In the genomic region with DNA sequence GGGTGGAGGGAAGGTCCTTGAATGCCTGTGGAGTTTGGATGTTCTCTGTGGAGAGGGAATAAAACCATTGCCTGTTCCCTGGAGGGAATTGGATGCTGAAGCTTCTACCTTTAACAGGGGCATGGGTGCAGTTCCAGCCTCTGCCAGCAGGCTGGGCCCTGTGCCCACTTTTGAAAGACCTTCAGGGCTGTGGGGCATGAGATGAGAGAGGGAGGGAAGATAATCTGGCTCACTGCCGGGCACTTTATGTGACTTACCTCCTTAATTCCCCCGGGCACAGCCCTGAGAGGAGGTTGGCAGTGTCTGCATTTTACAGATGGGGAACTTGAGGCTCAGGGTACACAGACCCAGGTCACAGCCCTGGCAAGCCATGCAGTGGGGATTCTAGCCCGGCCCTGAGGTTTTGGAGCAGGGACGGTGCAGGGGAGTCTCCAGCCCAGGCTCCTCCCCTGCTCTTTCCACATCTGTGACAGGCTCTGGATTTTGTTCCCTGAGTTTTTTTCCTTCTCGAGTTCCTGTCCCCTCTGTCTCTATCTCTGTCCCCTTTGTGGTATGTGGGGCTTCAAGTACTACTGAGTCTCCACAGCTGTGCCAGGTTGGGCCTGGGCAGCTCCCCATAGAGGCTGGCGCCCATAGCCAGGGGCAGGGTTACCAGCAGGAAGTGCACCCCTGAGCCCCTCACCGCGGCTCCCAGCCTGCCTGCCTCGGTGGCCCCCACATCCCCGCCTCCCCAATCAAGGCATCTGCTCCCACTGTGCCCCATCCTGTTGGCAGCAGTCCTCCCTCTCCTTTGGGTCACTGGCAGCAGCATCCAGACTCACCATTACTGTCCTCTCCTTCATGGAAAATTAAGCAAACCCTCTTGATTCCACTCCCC, we compare ENCODE assay signal across 8 cellular contexts. TPM values are rescaled to one million over a fixed set of nuclear protein-coding genes. Genes with fewer than 3 reads are reported as not detected.
DNase-seq lines count a peak whose midpoint lies in the region; ATAC-seq, FAIRE-seq and TF ChIP-seq lines count a peak whose summit lies in the region.

No MANE protein-coding gene starts in this region.

- no peak; a peak in 1 of 4 replicates for TF ChIP-seq EP300 in HepG2 (IDR thresholded peaks at IDR 0.05; ENCODE audit: low read depth in 2 of 2, low read length in 2 of 2)
- no peak for TF ChIP-seq EP300 in HepG2 (CRISPR knock-in tag; IDR thresholded peaks at IDR 0.05; ENCODE audit: borderline replicate concordance)

- WGBS in HepG2 (ENCODE audit: low lambda C conversion rate): 15% methylated on average over 6 of the region's 10 CpGs

- peak overlapping the region; percentile 73 for H2AFZ ChIP-seq in HepG2 (ENCODE audit: low read length)

- H3K4me2 ChIP-seq in HepG2 (ENCODE audit: low read depth, low read length): peak overlapping the region; percentile 95

- in situ Hi-C loops in HepG2 (cut with HindIII; ENCODE audit: extremely low pct_ligation_motif_present, low pct_unique_long_range_greater_than_20kb): loop anchor here (5.0 to 10.0 kb wide), 2 partner anchors 76 to 119 kb away; a partner anchor contains a TSS

- peak; percentile 74 for FAIRE-seq in HepG2 (lab: Jason Lieb, UNC)

- CTCF ChIA-PET in HepG2 (lab: Yijun Ruan, JAX; ENCODE audit: low intra/inter-chr PET ratio, low total read pairs): interaction anchor here (1.1 to 2.8 kb wide), 4 partner anchors 14 to 351 kb away, joined by 3 to 13 read pairs (median 6); a partner anchor contains a TSS

- H3K4me1 ChIP-seq in colonic mucosa: no peaks in the 10 kb centered on the region
- H3K4me1 ChIP-seq in HepG2 (ENCODE audit: insufficient read depth, low read length): peaks cover 35% of the 10 kb centered on the region

- intact Hi-C loops in colonic mucosa (cut with DNase I) (loop anchor here (2.0 kb wide), 1 partner anchor 120 kb away; no protein-coding TSS in a partner anchor), HepG2 (cut with micrococcal nuclease; ENCODE audit: unreplicated experiment) (loop anchor here (2.0 to 5.0 kb wide), 2 partner anchors 164 to 350 kb away; no protein-coding TSS in a partner anchor)

- H3K27ac ChIP-seq in colonic mucosa: no peak overlapping the region
- H3K27ac ChIP-seq in HepG2 (ENCODE audit: extremely low read length, insufficient read depth, low read length): no peak overlapping the region

- H3K4me3 ChIP-seq in colonic mucosa (no peak overlapping the region), HepG2 (replicated peaks in 1 of 3; ENCODE audit: insufficient read depth in 1 of 3, low read depth in 2 of 3, low read length in 3 of 3) (peak overlapping the region; percentile 5 to 70 (median 42))

- POLR2A ChIA-PET in HepG2 (lab: Yijun Ruan, JAX): interaction anchor here (0.6 to 1.4 kb wide), 2 partner anchors 28 to 85 kb away, joined by 3 to 4 read pairs; a partner anchor contains a TSS

- TF ChIP-seq RAD21 in HepG2 (CRISPR knock-in tag; IDR thresholded peaks at IDR 0.05): peak; percentile 86

- H3K27me3 ChIP-seq in colonic mucosa (no peaks in the 10 kb centered on the region), HepG2 (ENCODE audit: control insufficient read depth in 1 of 2, insufficient read depth in 2 of 2, low read length in 2 of 2) (peaks cover 0 to 3% of the 10 kb centered on the region in 2 experiments; a peak in 1 of 5 replicates)

- H3K36me3 ChIP-seq in colonic mucosa: no peaks in the 10 kb centered on the region
- H3K36me3 ChIP-seq in HepG2 (replicated peaks in 1 of 2; ENCODE audit: control insufficient read depth in 1 of 2, insufficient read depth in 2 of 2, low read length in 2 of 2): no peaks in the 10 kb centered on the region

- ATAC-seq in HG03196 (IDR thresholded peaks at IDR 0.05; ENCODE audit: unreplicated experiment) (peak; percentile 69), HepG2 (peak; percentile 86), GM19397 (IDR thresholded peaks at IDR 0.05; ENCODE audit: unreplicated experiment) (no peak)

- DNase-seq in GM03348 (ENCODE audit: low spot score) (peak; percentile 90), NCI-H524 (lab: John Stamatoyannopoulos, UW) (peak; percentile 85 to 92), colonic mucosa (peak; percentile 92), HepG2 (ENCODE audit: low spot score) (peak; percentile 69)
- peak; percentile 90 for DNase-seq in activated CD4-positive, alpha-beta T cell treated with anti-CD3 and anti-CD28 coated beads for 48 hours
- DNase-seq in stimulated activated CD4-positive, alpha-beta T cell treated with anti-CD3 and anti-CD28 coated beads, Interleukin-4, amount 100 ng/mL, for 48 hours (ENCODE audit: low read depth in 2 of 2): peak; percentile 79 to 80

- no peaks in the 10 kb centered on the region for H4K20me1 ChIP-seq in HepG2 (ENCODE audit: insufficient read depth, low read length)

- H3K9me3 ChIP-seq in colonic mucosa (no peaks in the 10 kb centered on the region), HepG2 (ENCODE audit: low read length) (no peaks in the 10 kb centered on the region)

- peak overlapping the region in 1 of 2 donors; percentile 27 for H3K9ac ChIP-seq in colonic mucosa (ENCODE audit: low read depth in 2 of 2, low read length in 2 of 2)
- H3K9ac ChIP-seq in HepG2 (ENCODE audit: insufficient read depth, low read depth, low read length): peak overlapping the region; percentile 25; the same call in 1 of the 2 replicates

- peak; percentile 99 for TF ChIP-seq CTCF in colonic mucosa (IDR thresholded peaks at IDR 0.05)
- peak; percentile 96 for TF ChIP-seq CTCF in HepG2 (CRISPR knock-in tag; IDR thresholded peaks at IDR 0.05)

- H3K79me2 ChIP-seq in HepG2 (ENCODE audit: insufficient read depth, low read length): no peaks in the 10 kb centered on the region

- BruUV-seq in HepG2 (replicated peaks; lab: Mats Ljungman, UMichigan): no TSS peak

- no peak for TF ChIP-seq POLR2A in HepG2 (IDR thresholded peaks at IDR 0.05; ENCODE audit: insufficient read depth in 1 of 2, low read depth in 2 of 2, low read length in 2 of 2)

RNA-seq across cellular contexts. Expression of a gene that starts 14.0 kb away (rescaled TPM):
- 10 to 100 TPM in 1 of 2 donors, 1 to 10 TPM in 1; 6.8 to 12.6 TPM for total RNA-seq in colonic mucosa
- 0.38 and 0.46 TPM in 2 replicates for total RNA-seq in HepG2 (2016; rRNA removed; fragmentation: Illumina TruSeq; extraction: Trizol)
- total RNA-seq in HepG2 (2016; cell fraction: cytosol; rRNA removed; fragmentation: Illumina TruSeq; extraction: Trizol; ENCODE audit: low read depth): not detected in 2 replicates
- total RNA-seq in HepG2 (2016; cell fraction: insoluble cytoplasmic fraction; rRNA removed; fragmentation: Illumina TruSeq; extraction: Trizol): 0.52 and 0.74 TPM in 2 replicates
- total RNA-seq in HepG2 (2016; cell fraction: membrane; rRNA removed; fragmentation: Illumina TruSeq; extraction: Trizol): 0.28 and 0.31 TPM in 2 replicates
- 0.25 and 0.43 TPM in 2 replicates for total RNA-seq in HepG2 (2016; cell fraction: nucleus; rRNA removed; fragmentation: Illumina TruSeq; extraction: Trizol)
- polyA plus RNA-seq in HepG2 (2011; rRNA removed): 1.2 and 1.5 TPM in 2 replicates
- polyA plus RNA-seq in HepG2 (2011; cell fraction: cytosol; rRNA removed): 0.77 and 0.78 TPM in 2 replicates
- polyA plus RNA-seq in HepG2 (2011; cell fraction: nucleus; rRNA removed): 1.5 and 1.7 TPM in 2 replicates
- polyA plus RNA-seq in HepG2 (2012): 0.43 and 0.49 TPM in 2 replicates
- 0.17 and 0.21 TPM in 2 replicates for polyA plus RNA-seq in HepG2 (2016; cell fraction: cytosol; fragmentation: Illumina TruSeq; extraction: Trizol; ENCODE audit: low read depth)
- polyA plus RNA-seq in HepG2 (2016; cell fraction: insoluble cytoplasmic fraction; fragmentation: Illumina TruSeq; extraction: Trizol; ENCODE audit: low read depth): 0.22 and 0.42 TPM in 2 replicates
- polyA plus RNA-seq in HepG2 (2016; cell fraction: membrane; fragmentation: Illumina TruSeq; extraction: Trizol; ENCODE audit: low read depth): not detected in 2 replicates
- polyA plus RNA-seq in HepG2 (2016; cell fraction: nucleus; fragmentation: Illumina TruSeq; extraction: Trizol; ENCODE audit: insufficient read depth, low read depth): 0.95 and 2.0 TPM in 2 replicates
- 1.1 and 4.7 TPM in 2 replicates for polyA minus RNA-seq in HepG2 (2011; rRNA and poly(A)+ RNA removed; ENCODE audit: low replicate concordance)
- polyA minus RNA-seq in HepG2 (2011; cell fraction: cytosol; rRNA and poly(A)+ RNA removed): 0.89 and 1.1 TPM in 2 replicates
- polyA minus RNA-seq in HepG2 (2011; cell fraction: nucleus; rRNA and poly(A)+ RNA removed): 1.4 and 2.4 TPM in 2 replicates

RNA-seq across cellular contexts. Expression of a gene that starts 27.7 kb away (rescaled TPM):
- 10 to 100 TPM; 31.8 to 39.2 TPM for total RNA-seq in colonic mucosa
- total RNA-seq in HepG2 (2016; rRNA removed; fragmentation: Illumina TruSeq; extraction: Trizol): 62.2 and 98.1 TPM in 2 replicates
- 12.8 and 14.3 TPM in 2 replicates for total RNA-seq in HepG2 (2016; cell fraction: cytosol; rRNA removed; fragmentation: Illumina TruSeq; extraction: Trizol; ENCODE audit: low read depth)
- total RNA-seq in HepG2 (2016; cell fraction: insoluble cytoplasmic fraction; rRNA removed; fragmentation: Illumina TruSeq; extraction: Trizol): 62.7 and 98.4 TPM in 2 replicates
- total RNA-seq in HepG2 (2016; cell fraction: membrane; rRNA removed; fragmentation: Illumina TruSeq; extraction: Trizol): 39.3 and 40.1 TPM in 2 replicates
- 25.9 and 28.7 TPM in 2 replicates for total RNA-seq in HepG2 (2016; cell fraction: nucleus; rRNA removed; fragmentation: Illumina TruSeq; extraction: Trizol)
- polyA plus RNA-seq in HepG2 (2011; rRNA removed): 35.5 and 38.3 TPM in 2 replicates
- polyA plus RNA-seq in HepG2 (2011; cell fraction: cytosol; rRNA removed): 30.3 and 33.6 TPM in 2 replicates
- polyA plus RNA-seq in HepG2 (2011; cell fraction: nucleus; rRNA removed): 15.4 and 17.5 TPM in 2 replicates
- 26.0 and 27.6 TPM in 2 replicates for polyA plus RNA-seq in HepG2 (2012)
- polyA plus RNA-seq in HepG2 (2016; cell fraction: cytosol; fragmentation: Illumina TruSeq; extraction: Trizol; ENCODE audit: low read depth): 6.0 and 6.1 TPM in 2 replicates
- 85.3 and 95.4 TPM in 2 replicates for polyA plus RNA-seq in HepG2 (2016; cell fraction: insoluble cytoplasmic fraction; fragmentation: Illumina TruSeq; extraction: Trizol; ENCODE audit: low read depth)
- polyA plus RNA-seq in HepG2 (2016; cell fraction: membrane; fragmentation: Illumina TruSeq; extraction: Trizol; ENCODE audit: low read depth): 21.0 and 21.2 TPM in 2 replicates
- 38.0 and 42.7 TPM in 2 replicates for polyA plus RNA-seq in HepG2 (2016; cell fraction: nucleus; fragmentation: Illumina TruSeq; extraction: Trizol; ENCODE audit: insufficient read depth, low read depth)
- polyA minus RNA-seq in HepG2 (2011; rRNA and poly(A)+ RNA removed; ENCODE audit: low replicate concordance): 75.2 and 154 TPM in 2 replicates
- polyA minus RNA-seq in HepG2 (2011; cell fraction: cytosol; rRNA and poly(A)+ RNA removed): 25.6 and 26.0 TPM in 2 replicates
- 15.5 and 16.3 TPM in 2 replicates for polyA minus RNA-seq in HepG2 (2011; cell fraction: nucleus; rRNA and poly(A)+ RNA removed)

RNA-seq across cellular contexts. Expression of a gene that starts 56.1 kb away (rescaled TPM):
- total RNA-seq in colonic mucosa (10 to 100 TPM; 14.3 to 30.7 TPM), HepG2 (2016; rRNA removed; fragmentation: Illumina TruSeq; extraction: Trizol) (43.4 and 60.0 TPM in 2 replicates)
- total RNA-seq in HepG2 (2016; cell fraction: cytosol; rRNA removed; fragmentation: Illumina TruSeq; extraction: Trizol; ENCODE audit: low read depth): 10.3 and 13.5 TPM in 2 replicates
- total RNA-seq in HepG2 (2016; cell fraction: insoluble cytoplasmic fraction; rRNA removed; fragmentation: Illumina TruSeq; extraction: Trizol): 41.1 and 61.2 TPM in 2 replicates
- 19.9 and 22.1 TPM in 2 replicates for total RNA-seq in HepG2 (2016; cell fraction: membrane; rRNA removed; fragmentation: Illumina TruSeq; extraction: Trizol)
- total RNA-seq in HepG2 (2016; cell fraction: nucleus; rRNA removed; fragmentation: Illumina TruSeq; extraction: Trizol): 14.7 and 16.3 TPM in 2 replicates
- 19.0 and 21.4 TPM in 2 replicates for polyA plus RNA-seq in HepG2 (2011; rRNA removed)
- 13.6 and 14.6 TPM in 2 replicates for polyA plus RNA-seq in HepG2 (2011; cell fraction: cytosol; rRNA removed)
- polyA plus RNA-seq in HepG2 (2011; cell fraction: nucleus; rRNA removed): 5.7 and 8.3 TPM in 2 replicates
- 13.4 and 17.0 TPM in 2 replicates for polyA plus RNA-seq in HepG2 (2012)
- 9.1 and 10.3 TPM in 2 replicates for polyA plus RNA-seq in HepG2 (2016; cell fraction: cytosol; fragmentation: Illumina TruSeq; extraction: Trizol; ENCODE audit: low read depth)
- polyA plus RNA-seq in HepG2 (2016; cell fraction: insoluble cytoplasmic fraction; fragmentation: Illumina TruSeq; extraction: Trizol; ENCODE audit: low read depth): 54.6 and 55.8 TPM in 2 replicates
- polyA plus RNA-seq in HepG2 (2016; cell fraction: membrane; fragmentation: Illumina TruSeq; extraction: Trizol; ENCODE audit: low read depth): 13.0 and 14.5 TPM in 2 replicates
- 20.7 and 24.5 TPM in 2 replicates for polyA plus RNA-seq in HepG2 (2016; cell fraction: nucleus; fragmentation: Illumina TruSeq; extraction: Trizol; ENCODE audit: insufficient read depth, low read depth)
- 10.2 and 36.1 TPM in 2 replicates for polyA minus RNA-seq in HepG2 (2011; rRNA and poly(A)+ RNA removed; ENCODE audit: low replicate concordance)
- polyA minus RNA-seq in HepG2 (2011; cell fraction: cytosol; rRNA and poly(A)+ RNA removed): 7.2 and 9.5 TPM in 2 replicates
- 2.7 and 4.2 TPM in 2 replicates for polyA minus RNA-seq in HepG2 (2011; cell fraction: nucleus; rRNA and poly(A)+ RNA removed)
